ENCODE assay signal across 18 cellular contexts in genomic region chr7:157687158-157687557, GRCh38.
"Had no signal": no experiment of that assay in that cellular context is flagged by ENCODE, and none has a peak within 500 bp of the region (broad histone marks: within the 10 kb centered on the region; RNA-seq: fewer than 3 reads in every experiment).

No MANE protein-coding gene starts in this region.

- H3K27ac ChIP-seq: adrenal gland, lower lobe of right lung, prostate gland had no signal

- H3K4me1 ChIP-seq: prostate gland had no signal

- FAIRE-seq: small intestine had no signal

- H3K36me3 Mint-ChIP-seq: activated naive CD4-positive, alpha-beta T cell treated with anti-CD3 and anti-CD28 coated beads, Interleukin-2, amount 10 ng/mL, durations not matched to agents 7 days and 5 days; mesothelial cell of epicardium had no signal

- H3K9me3 Mint-ChIP-seq: activated naive CD4-positive, alpha-beta T cell treated with anti-CD3 and anti-CD28 coated beads, Interleukin-2, amount 10 ng/mL, durations not matched to agents 7 days and 5 days; mesothelial cell of epicardium had no signal

- H3K4me3 ChIP-seq: adrenal gland, lower lobe of right lung, prostate gland had no signal

- H3K9me3 ChIP-seq: adrenal gland, lower lobe of right lung, prostate gland had no signal

- H3K36me3 ChIP-seq: adrenal gland, lower lobe of right lung, prostate gland had no signal

- ATAC-seq: left cardiac atrium; lower lobe of right lung; right cardiac atrium; stimulated activated naive CD8-positive, alpha-beta T cell treated with anti-CD3 and anti-CD28 coated beads, Interleukin-15, Interleukin-2, amounts not matched to agents 100 U/mL and 50 U/mL, for 24 hours had no signal

- H3K4me3 Mint-ChIP-seq: activated naive CD4-positive, alpha-beta T cell treated with anti-CD3 and anti-CD28 coated beads, Interleukin-2, amount 10 ng/mL, durations not matched to agents 7 days and 5 days; mesothelial cell of epicardium had no signal

- H3K27ac Mint-ChIP-seq: activated naive CD4-positive, alpha-beta T cell treated with anti-CD3 and anti-CD28 coated beads, Interleukin-2, amount 10 ng/mL, durations not matched to agents 7 days and 5 days; mesothelial cell of epicardium had no signal

- DNase-seq: activated CD4-positive, alpha-beta T cell treated with anti-CD3 and anti-CD28 coated beads for 1 hour; activated CD4-positive, alpha-beta T cell treated with anti-CD3 and anti-CD28 coated beads, Interleukin-2, amount 50 U/mL, for 4 hours; activated T-cell treated with anti-CD3 and anti-CD28 coated beads for 4 hours; cortex of kidney; effector CD8-positive, alpha-beta T cell; foreskin fibroblast; left cardiac atrium; lower lobe of right lung; right cardiac atrium; small intestine; stimulated activated CD4-positive, alpha-beta T cell treated with anti-CD3 and anti-CD28 coated beads, Interleukin-4, amount 100 ng/mL, for 24 hours; stimulated activated naive CD8-positive, alpha-beta T cell treated with anti-CD3 and anti-CD28 coated beads, Interleukin-15, Interleukin-2, amounts not matched to agents 100 U/mL and 50 U/mL, for 24 hours; T-helper 9 cell; trophoblast cell had no signal
